In genomic region chr15:22795206-22796063, GRCh38 we compare ENCODE assay signal across 26 cellular contexts. TPM values are rescaled to one million over a fixed set of nuclear protein-coding genes. Genes with fewer than 3 reads are reported as not detected.
DNase-seq lines count a peak whose midpoint lies in the region; ATAC-seq, FAIRE-seq and TF ChIP-seq lines count a peak whose summit lies in the region.
"Had no signal": no experiment of that assay in that cellular context is flagged by ENCODE, and none has a peak within 500 bp of the region (broad histone marks: within the 10 kb centered on the region; RNA-seq: fewer than 3 reads in every experiment).

No MANE protein-coding gene starts in this region.

- no peaks in the 10 kb centered on the region for H3K9me3 ChIP-seq in parathyroid adenoma (ENCODE audit: control insufficient read depth, low read length)
- H3K9me3 ChIP-seq: gastroesophageal sphincter, HAP-1, psoas muscle had no signal

- no peaks in the 10 kb centered on the region for H3K4me1 ChIP-seq in parathyroid adenoma
- H3K4me1 ChIP-seq: gastroesophageal sphincter, psoas muscle had no signal

- POLR2A ChIA-PET in activated CD8-positive, alpha-beta T cell treated with anti-CD3 and anti-CD28 coated beads for 36 hours (lab: Charles Lee) = no interaction called here
- POLR2A ChIA-PET in activated CD8-positive, alpha-beta T cell treated with anti-CD3 and anti-CD28 coated beads, Interleukin-2, amount 10 ng/mL, durations not matched to agents 7 days and 5 days (lab: Charles Lee) = interaction anchor here (0.6 kb wide), 1 partner anchor 43 kb away, joined by 4 read pairs; no protein-coding TSS in a partner anchor
- POLR2A ChIA-PET in activated B cell treated with CpG ODN at 0.5 μM for 24 hours (lab: Charles Lee) = interaction anchor here (1.7 to 1.8 kb wide), 3 partner anchors 10 to 45 kb away, joined by 3 to 9 read pairs (median 7); partner anchors contain the start of gene NIPA1

- H3K36me3 Mint-ChIP-seq in activated CD8-positive, alpha-beta T cell treated with anti-CD3 and anti-CD28 coated beads for 36 hours (ENCODE audit: low read depth) = peaks cover 2% of the 10 kb centered on the region
- peaks cover 18% of the 10 kb centered on the region for H3K36me3 Mint-ChIP-seq in activated CD8-positive, alpha-beta T cell treated with anti-CD3 and anti-CD28 coated beads, Interleukin-2, amount 10 ng/mL, durations not matched to agents 7 days and 5 days (ENCODE audit: low read depth)
- H3K36me3 Mint-ChIP-seq in activated B cell treated with CpG ODN at 0.5 μM for 24 hours (ENCODE audit: low read depth) = peaks cover 2% of the 10 kb centered on the region
- H3K36me3 Mint-ChIP-seq: mesothelial cell of epicardium had no signal

- H3K4me3 Mint-ChIP-seq in activated CD8-positive, alpha-beta T cell treated with anti-CD3 and anti-CD28 coated beads for 36 hours = no peak overlapping the region
- H3K4me3 Mint-ChIP-seq in activated CD8-positive, alpha-beta T cell treated with anti-CD3 and anti-CD28 coated beads, Interleukin-2, amount 10 ng/mL, durations not matched to agents 7 days and 5 days = no peak overlapping the region
- no peak overlapping the region for H3K4me3 Mint-ChIP-seq in activated B cell treated with CpG ODN at 0.5 μM for 24 hours
- H3K4me3 Mint-ChIP-seq: brain, mesothelial cell of epicardium, nephron had no signal

- peak overlapping the region; percentile 26 for H3K4me2 ChIP-seq in parathyroid adenoma (ENCODE audit: low read length)

- peak; percentile 42 for FAIRE-seq in GM12892 (lab: Jason Lieb, UNC)
- FAIRE-seq: GM19239, small intestine had no signal

- no peaks in the 10 kb centered on the region for H3K27me3 ChIP-seq in parathyroid adenoma (ENCODE audit: control insufficient read depth, insufficient read depth, low read length)
- H3K27me3 ChIP-seq: gastroesophageal sphincter had no signal

- DNase-seq in activated CD8-positive, alpha-beta T cell treated with anti-CD3 and anti-CD28 coated beads for 36 hours = no peak
- no peak for DNase-seq in activated CD8-positive, alpha-beta T cell treated with anti-CD3 and anti-CD28 coated beads, Interleukin-2, amount 10 ng/mL, durations not matched to agents 7 days and 5 days
- DNase-seq in GM12892 (ENCODE audit: insufficient read length) = no peak
- no peak for DNase-seq in activated B cell treated with CpG ODN at 0.5 μM for 24 hours
- DNase-seq in Ammon's horn (ENCODE audit: low spot score) = no peak
- DNase-seq in activated effector memory CD4-positive, alpha-beta T cell treated with Interleukin-2 at 50 U/mL for 16 hours = no peak
- DNase-seq: 8988T; dermis blood vessel endothelial cell; DMS53; erythroblast; IMR-90; NCI-H2029; NCI-H446; psoas muscle; SHP77; small intestine; stimulated activated CD4-positive, alpha-beta T cell treated with anti-CD3 and anti-CD28 coated beads, Interleukin-4, amount 100 ng/mL, for 24 hours had no signal

- intact Hi-C loops in activated CD8-positive, alpha-beta T cell treated with anti-CD3 and anti-CD28 coated beads for 36 hours (cut with micrococcal nuclease) = loop anchor here (1.0 to 2.0 kb wide), 2 partner anchors 8 to 15 kb away; no protein-coding TSS in a partner anchor
- intact Hi-C loops in activated B cell treated with CpG ODN at 0.5 μM for 24 hours (cut with micrococcal nuclease) = loop anchor here (1.0 to 2.0 kb wide), 2 partner anchors 9 to 15 kb away; partner anchors contain the start of gene NIPA1

- no peaks in the 10 kb centered on the region for H3K27me3 Mint-ChIP-seq in activated CD8-positive, alpha-beta T cell treated with anti-CD3 and anti-CD28 coated beads for 36 hours
- no peaks in the 10 kb centered on the region for H3K27me3 Mint-ChIP-seq in activated CD8-positive, alpha-beta T cell treated with anti-CD3 and anti-CD28 coated beads, Interleukin-2, amount 10 ng/mL, durations not matched to agents 7 days and 5 days (ENCODE audit: low read depth)
- H3K27me3 Mint-ChIP-seq in activated B cell treated with CpG ODN at 0.5 μM for 24 hours = no peaks in the 10 kb centered on the region
- H3K27me3 Mint-ChIP-seq: activated naive CD8-positive, alpha-beta T cell had no signal

- no peak for TF ChIP-seq CTCF in activated CD8-positive, alpha-beta T cell treated with anti-CD3 and anti-CD28 coated beads for 36 hours (IDR thresholded peaks at IDR 0.05)
- TF ChIP-seq CTCF in activated B cell treated with CpG ODN at 0.5 μM for 24 hours (IDR thresholded peaks at IDR 0.05) (no peak), parathyroid adenoma (IDR thresholded peaks at IDR 0.05) (no peak)

- H3K36me3 ChIP-seq in parathyroid adenoma (ENCODE audit: control insufficient read depth, insufficient read depth, low read length) = no peaks in the 10 kb centered on the region

- H3K4me3 ChIP-seq in parathyroid adenoma (ENCODE audit: low read depth, low read length) = no peak overlapping the region
- H3K4me3 ChIP-seq: gastroesophageal sphincter, HAP-1, psoas muscle had no signal

- no peak overlapping the region for H3K27ac ChIP-seq in parathyroid adenoma
- H3K27ac ChIP-seq: gastroesophageal sphincter, psoas muscle had no signal

- CTCF ChIA-PET in activated CD8-positive, alpha-beta T cell treated with anti-CD3 and anti-CD28 coated beads for 36 hours (lab: Charles Lee) = no interaction called here
- CTCF ChIA-PET in activated CD8-positive, alpha-beta T cell treated with anti-CD3 and anti-CD28 coated beads, Interleukin-2, amount 10 ng/mL, durations not matched to agents 7 days and 5 days (lab: Charles Lee) = no interaction called here
- CTCF ChIA-PET in activated B cell treated with CpG ODN at 0.5 μM for 24 hours (lab: Charles Lee) = interaction anchor here (0.6 kb wide), 1 partner anchor 53 kb away, joined by 3 read pairs; no protein-coding TSS in a partner anchor

- no peaks in the 10 kb centered on the region for H3K79me2 ChIP-seq in parathyroid adenoma

- peak overlapping the region; percentile 25 for H3K27ac Mint-ChIP-seq in activated CD8-positive, alpha-beta T cell treated with anti-CD3 and anti-CD28 coated beads for 36 hours
- H3K27ac Mint-ChIP-seq in activated CD8-positive, alpha-beta T cell treated with anti-CD3 and anti-CD28 coated beads, Interleukin-2, amount 10 ng/mL, durations not matched to agents 7 days and 5 days = no peak overlapping the region
- H3K27ac Mint-ChIP-seq in activated B cell treated with CpG ODN at 0.5 μM for 24 hours = peak overlapping the region; percentile 82
- H3K27ac Mint-ChIP-seq: mesothelial cell of epicardium, nephron had no signal

- TF ChIP-seq POLR2A in GM12892 (IDR thresholded peaks at IDR 0.05; ENCODE audit: low read depth, low read length) = no peak

- ATAC-seq in activated CD8-positive, alpha-beta T cell treated with anti-CD3 and anti-CD28 coated beads for 36 hours = no peak
- no peak for ATAC-seq in activated CD8-positive, alpha-beta T cell treated with anti-CD3 and anti-CD28 coated beads, Interleukin-2, amount 10 ng/mL, durations not matched to agents 7 days and 5 days
- ATAC-seq in activated B cell treated with CpG ODN at 0.5 μM for 24 hours (ENCODE audit: low read depth) (no peak), SK-N-SH treated with all-trans-retinoic acid at 6 μM for 48 hours (no peak)
- ATAC-seq: gastroesophageal sphincter, psoas muscle had no signal

- no peak overlapping the region for H2AFZ ChIP-seq in parathyroid adenoma

- peaks cover 3% of the 10 kb centered on the region for H3K9me3 Mint-ChIP-seq in activated CD8-positive, alpha-beta T cell treated with anti-CD3 and anti-CD28 coated beads for 36 hours
- H3K9me3 Mint-ChIP-seq in activated CD8-positive, alpha-beta T cell treated with anti-CD3 and anti-CD28 coated beads, Interleukin-2, amount 10 ng/mL, durations not matched to agents 7 days and 5 days (ENCODE audit: insufficient read depth) = no peaks in the 10 kb centered on the region
- H3K9me3 Mint-ChIP-seq in activated B cell treated with CpG ODN at 0.5 μM for 24 hours = no peaks in the 10 kb centered on the region
- H3K9me3 Mint-ChIP-seq: mesothelial cell of epicardium, nephron had no signal

- no peak overlapping the region for H3K9ac ChIP-seq in parathyroid adenoma

- H3K4me1 Mint-ChIP-seq in activated CD8-positive, alpha-beta T cell treated with anti-CD3 and anti-CD28 coated beads for 36 hours (ENCODE audit: low read depth) = peaks cover 48% of the 10 kb centered on the region
- H3K4me1 Mint-ChIP-seq in activated CD8-positive, alpha-beta T cell treated with anti-CD3 and anti-CD28 coated beads, Interleukin-2, amount 10 ng/mL, durations not matched to agents 7 days and 5 days (ENCODE audit: low read depth) = peaks cover 23% of the 10 kb centered on the region
- peaks cover 72% of the 10 kb centered on the region for H3K4me1 Mint-ChIP-seq in activated B cell treated with CpG ODN at 0.5 μM for 24 hours
- H3K4me1 Mint-ChIP-seq: mesothelial cell of epicardium, nephron had no signal

TF ChIP-seq in SK-N-SH treated with all-trans-retinoic acid at 6 μM for 48 hours, 23 proteins besides CTCF, POLR2A, EP300 and RAD21 (continues in another document):
- no peak for TF ChIP-seq ZNF8 (CRISPR knock-in tag; IDR thresholded peaks at IDR 0.05)

RNA-seq across cellular contexts. Expression of gene NIPA1, which starts 9.0 kb away (rescaled TPM):
- 10 to 100 TPM; 12.0 to 13.1 TPM for total RNA-seq in activated CD8-positive, alpha-beta T cell treated with anti-CD3 and anti-CD28 coated beads for 36 hours
- total RNA-seq in activated CD8-positive, alpha-beta T cell treated with anti-CD3 and anti-CD28 coated beads, Interleukin-2, amount 10 ng/mL, durations not matched to agents 7 days and 5 days = 10 to 100 TPM; 16.8 to 19.4 TPM
- polyA plus RNA-seq in GM12892 (2012; ENCODE audit: missing spikeins) = 17.3 TPM
- 16.2 and 19.8 TPM in 2 replicates for total RNA-seq in activated B cell treated with CpG ODN at 0.5 μM for 24 hours

RNA-seq across cellular contexts. Expression of gene NIPA2, which starts 43.0 kb away (rescaled TPM):
- total RNA-seq in activated CD8-positive, alpha-beta T cell treated with anti-CD3 and anti-CD28 coated beads for 36 hours = 10 to 100 TPM; 59.2 to 61.5 TPM
- total RNA-seq in activated CD8-positive, alpha-beta T cell treated with anti-CD3 and anti-CD28 coated beads, Interleukin-2, amount 10 ng/mL, durations not matched to agents 7 days and 5 days = 10 to 100 TPM; 53.7 to 59.5 TPM
- 43.0 TPM for polyA plus RNA-seq in GM12892 (2012; ENCODE audit: missing spikeins)
- total RNA-seq in activated B cell treated with CpG ODN at 0.5 μM for 24 hours = 93.7 and 98.8 TPM in 2 replicates
